Comparison of ENCODE assay signal across 10 cellular contexts in the genomic region with DNA sequence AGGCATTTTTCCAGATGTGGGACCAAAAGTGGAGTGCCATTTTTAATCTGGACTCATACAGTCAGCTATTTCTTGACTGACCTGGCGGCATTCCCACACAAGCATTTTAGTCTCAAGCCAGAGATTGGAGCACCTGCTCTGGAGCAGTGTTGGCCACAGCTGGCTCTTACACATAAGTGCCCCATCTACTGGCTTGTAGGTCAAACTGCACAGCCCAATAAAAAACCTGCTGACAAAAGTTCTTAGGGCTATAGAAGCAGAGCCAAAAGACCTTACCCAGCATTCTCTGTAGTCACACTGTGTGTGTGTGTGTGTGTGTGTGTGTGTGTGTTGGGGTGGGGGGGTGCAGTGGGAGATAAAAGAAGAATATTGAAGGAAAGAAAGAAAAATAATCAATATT. TPM values are rescaled to one million over a fixed set of nuclear protein-coding genes. Genes with fewer than 3 reads are reported as not detected.
DNase-seq lines count a peak whose midpoint lies in the region; ATAC-seq and TF ChIP-seq lines count a peak whose summit lies in the region.
"Had no signal": no experiment of that assay in that cellular context is flagged by ENCODE, and none has a peak within 500 bp of the region (broad histone marks: within the 10 kb centered on the region; RNA-seq: fewer than 3 reads in every experiment).

No MANE protein-coding gene starts in this region.

- H3K27ac Mint-ChIP-seq in CD14-positive monocyte, result no peak overlapping the region
- H3K27ac Mint-ChIP-seq: naive B cell had no signal

- H3K79me2 ChIP-seq in OCI-LY3 (ENCODE audit: low read length), result no peaks in the 10 kb centered on the region

- peaks cover 18% of the 10 kb centered on the region for H3K9me3 ChIP-seq in OCI-LY3 (ENCODE audit: insufficient read depth, low read length)
- peaks cover 0 to 6% (median 0%) of the 10 kb centered on the region in 3 donors for H3K9me3 ChIP-seq in tibial artery

- no peak overlapping the region for H3K27ac ChIP-seq in OCI-LY3 (ENCODE audit: low read length)
- H3K27ac ChIP-seq in tibial artery, result no peak overlapping the region
- H3K27ac ChIP-seq: SK-N-MC had no signal

- no peak overlapping the region for H3K4me3 Mint-ChIP-seq in CD14-positive monocyte
- H3K4me3 Mint-ChIP-seq: naive B cell had no signal

- H3K4me3 ChIP-seq in OCI-LY3 (ENCODE audit: low read length) (no peak overlapping the region), tibial artery (no peak overlapping the region)
- H3K4me3 ChIP-seq: SK-N-MC had no signal

- no peak overlapping the region for H3K4me2 ChIP-seq in OCI-LY3 (ENCODE audit: low read length)

- H3K27me3 ChIP-seq in OCI-LY3 (ENCODE audit: low read depth, low read length), result no peaks in the 10 kb centered on the region
- no peaks in the 10 kb centered on the region for H3K27me3 ChIP-seq in tibial artery

- intact Hi-C loops in CD14-positive monocyte (cut with micrococcal nuclease), result no loop called here
- intact Hi-C loops in tibial artery (cut with DNase I; ENCODE audit: low total_unique reads), result no loop called here

- H2AFZ ChIP-seq in OCI-LY3 (ENCODE audit: low read depth, low read length), result no peak overlapping the region

- peaks cover 4% of the 10 kb centered on the region for H3K36me3 ChIP-seq in OCI-LY3 (replicated peaks; ENCODE audit: low read depth, low read length)
- H3K36me3 ChIP-seq in tibial artery, result no peaks in the 10 kb centered on the region

- no peak overlapping the region for H3K9ac ChIP-seq in OCI-LY3 (ENCODE audit: low read length)

- ATAC-seq in GM18519 (IDR thresholded peaks at IDR 0.05; ENCODE audit: low FRiP score, unreplicated experiment) (peak; percentile 84), HG02943 (IDR thresholded peaks at IDR 0.05; ENCODE audit: low read depth, unreplicated experiment) (peak; percentile 88), esophagus mucosa (peak; percentile 46), GM21737 (IDR thresholded peaks at IDR 0.05; ENCODE audit: unreplicated experiment) (no peak)

- H3K27me3 Mint-ChIP-seq in CD14-positive monocyte (ENCODE audit: low read depth in 3 of 3), result peaks cover 9 to 11% (median 10%) of the 10 kb centered on the region in 3 donors

- H3K9me3 Mint-ChIP-seq in CD14-positive monocyte, result peaks cover 6 to 27% (median 15%) of the 10 kb centered on the region in 7 donors

- TF ChIP-seq CTCF in CD14-positive monocyte (IDR thresholded peaks at IDR 0.05), result peak; percentile 30
- peak; percentile 50 for TF ChIP-seq CTCF in OCI-LY3 (IDR thresholded peaks at IDR 0.05; ENCODE audit: low read depth, low read length)
- no peak for TF ChIP-seq CTCF in tibial artery (IDR thresholded peaks at IDR 0.05)

- H3K4me1 Mint-ChIP-seq in CD14-positive monocyte, result peaks cover 5% of the 10 kb centered on the region

- H3K4me1 ChIP-seq in OCI-LY3 (ENCODE audit: low read length) (no peaks in the 10 kb centered on the region), tibial artery (no peaks in the 10 kb centered on the region)

- H3K36me3 Mint-ChIP-seq in CD14-positive monocyte, result no peaks in the 10 kb centered on the region

- no peaks in the 10 kb centered on the region for H4K20me1 ChIP-seq in OCI-LY3 (ENCODE audit: insufficient read depth, low read length)

- no peak for DNase-seq in CD14-positive monocyte (ENCODE audit: low spot score)
- no peak for DNase-seq in DMS79 treated with DMSO at 0.1 percent for 48 hours (lab: John Stamatoyannopoulos, UW)
- no peak for DNase-seq in tibial artery
- DNase-seq: naive B cell had no signal

RNA-seq across cellular contexts. Expression of a gene that starts 38.6 kb away (rescaled TPM):
- polyA plus RNA-seq in CD14-positive monocyte, result 10 to 100 TPM; 22.3 to 31.9 TPM
- 47.0 TPM for total RNA-seq in esophagus mucosa

Comparison
In these comparisons a context has a peak if more than half of its experiments do, and no peak if none do; other contexts are left out.
1. CTCF ChIP-seq: peak in CD14-positive monocyte (single experiment) and OCI-LY3 (single experiment); none in tibial artery (0 of 2).